ENCODE assay signal across 22 cellular contexts in genomic region chr20:56988446-56988845, GRCh38.
A peak's percentile ranks its signal among the peaks of the same experiment; 100 is the strongest.
DNase-seq lines count a peak whose midpoint lies in the region; FAIRE-seq and TF ChIP-seq lines count a peak whose summit lies in the region.
"Had no signal": no experiment of that assay in that cellular context is flagged by ENCODE, and none has a peak within 500 bp of the region (broad histone marks: within the 10 kb centered on the region; RNA-seq: fewer than 3 reads in every experiment).

No MANE protein-coding gene starts in this region.

- H3K36me3 ChIP-seq in ACC112 (ENCODE audit: insufficient read depth, low read length) (no peaks in the 10 kb centered on the region), astrocyte (ENCODE audit: insufficient read depth, low read length) (no peaks in the 10 kb centered on the region), hepatocyte (replicated peaks; ENCODE audit: insufficient read depth, low read depth) (no peaks in the 10 kb centered on the region)
- H3K36me3 ChIP-seq: BLaER1, Peyer's patch had no signal

- H3K4me3 Mint-ChIP-seq in HFFc6 = peak overlapping the region; percentile 74
- H3K4me3 Mint-ChIP-seq in astrocyte (ENCODE audit: unreplicated experiment) = no peak overlapping the region
- H3K4me3 Mint-ChIP-seq: CD4-positive, CD25-positive, alpha-beta regulatory T cell had no signal

- H3K9me2 ChIP-seq in hepatocyte (replicated peaks; ENCODE audit: insufficient read depth) = no peaks in the 10 kb centered on the region

- H3K9ac ChIP-seq in astrocyte (ENCODE audit: low read length) = no peak overlapping the region
- H3K9ac ChIP-seq: BLaER1, KMS-11 had no signal

- H3K9me3 ChIP-seq in astrocyte (ENCODE audit: insufficient read depth, low read depth, low read length) = peaks cover 8% of the 10 kb centered on the region
- H3K9me3 ChIP-seq in hepatocyte (ENCODE audit: low read depth) = no peaks in the 10 kb centered on the region

- H3K27ac ChIP-seq in ACC112 (ENCODE audit: low read depth, low read length) (no peak overlapping the region), astrocyte (ENCODE audit: low read depth, low read length) (no peak overlapping the region), hepatocyte (no peak overlapping the region)
- H3K27ac ChIP-seq: BLaER1, KMS-11, Peyer's patch had no signal

- TF ChIP-seq CTCF in HFFc6 (IDR thresholded peaks at IDR 0.05) (no peak), astrocyte (IDR thresholded peaks at IDR 0.05; ENCODE audit: insufficient read depth, low read depth, low read length) (no peak), hepatocyte (IDR thresholded peaks at IDR 0.05; ENCODE audit: poor library complexity) (no peak)

- H3K27me3 Mint-ChIP-seq in HFFc6 (ENCODE audit: insufficient read depth) (peaks cover 12% of the 10 kb centered on the region), astrocyte (ENCODE audit: low read depth, unreplicated experiment) (peaks cover 6% of the 10 kb centered on the region)

- H3K4me3 ChIP-seq in ACC112 (ENCODE audit: low read depth, low read length) (0 out of 2 replicates have a peak overlapping the region, but pooled peaks have one; percentile 1), astrocyte (ENCODE audit: insufficient read depth, low read depth, low read length) (no peak overlapping the region), hepatocyte (no peak overlapping the region)
- H3K4me3 ChIP-seq: BLaER1, Peyer's patch had no signal

- no peaks in the 10 kb centered on the region for H3K4me1 ChIP-seq in ACC112 (ENCODE audit: control insufficient read depth, insufficient read depth, low read length, unreplicated experiment)
- peaks cover 4% of the 10 kb centered on the region for H3K4me1 ChIP-seq in astrocyte (ENCODE audit: insufficient read depth, low read length)
- H3K4me1 ChIP-seq in hepatocyte (ENCODE audit: insufficient read depth) = no peaks in the 10 kb centered on the region
- H3K4me1 ChIP-seq: Peyer's patch had no signal

- H3K27ac Mint-ChIP-seq in HFFc6 = no peak overlapping the region
- no peak overlapping the region for H3K27ac Mint-ChIP-seq in astrocyte (ENCODE audit: unreplicated experiment)
- H3K27ac Mint-ChIP-seq: CD4-positive, CD25-positive, alpha-beta regulatory T cell had no signal

- H2AFZ ChIP-seq in ACC112 (ENCODE audit: low read length, unreplicated experiment) (no peak overlapping the region), astrocyte (ENCODE audit: low read depth, low read length) (no peak overlapping the region), hepatocyte (no peak overlapping the region)

- H4K20me1 ChIP-seq in astrocyte (ENCODE audit: insufficient read depth, low read length) = no peaks in the 10 kb centered on the region
- H4K20me1 ChIP-seq in hepatocyte (ENCODE audit: insufficient read depth, poor library complexity, severe bottlenecking) = no peaks in the 10 kb centered on the region
- H4K20me1 ChIP-seq: BLaER1 had no signal

- H3K36me3 Mint-ChIP-seq in HFFc6 (ENCODE audit: low read depth) (no peaks in the 10 kb centered on the region), astrocyte (ENCODE audit: low read depth, unreplicated experiment) (no peaks in the 10 kb centered on the region)
- H3K36me3 Mint-ChIP-seq: CD4-positive, CD25-positive, alpha-beta regulatory T cell had no signal

- DNase-seq in HFFc6 (no peak), astrocyte (ENCODE audit: low read depth) (no peak), hepatocyte (ENCODE audit: low spot score) (no peak), NCI-H1105 (lab: John Stamatoyannopoulos, UW) (no peak), cerebellar nuclear complex (lab: John Stamatoyannopoulos, UW) (no peak), medulla oblongata (ENCODE audit: extremely low spot score) (no peak), cortex of kidney (lab: John Stamatoyannopoulos, UW) (no peak)
- DNase-seq: CD4-positive, CD25-positive, alpha-beta regulatory T cell; DMS53; IMR-90; NCI-H1048; NCI-H1417 treated with DMSO at 0.1 percent for 48 hours; NCI-H1694 treated with DMSO at 0.1 percent for 48 hours; NCI-H2081; NCI-H2227 treated with DMSO at 0.1 percent for 48 hours; NCI-H526 treated with DMSO at 0.1 percent for 48 hours; Peyer's patch; SIG-M5 had no signal

- FAIRE-seq in astrocyte (lab: Jason Lieb, UNC) = no peak
- FAIRE-seq: GM18507 had no signal

- H3K9me3 Mint-ChIP-seq in HFFc6 (peaks cover 9% of the 10 kb centered on the region; the same call in 1 of the 2 replicates), astrocyte (ENCODE audit: unreplicated experiment) (peaks cover 7% of the 10 kb centered on the region)

- H3K4me1 Mint-ChIP-seq in HFFc6 (ENCODE audit: low read depth) (peaks cover 29% of the 10 kb centered on the region), astrocyte (ENCODE audit: low read depth, unreplicated experiment) (peaks cover 10% of the 10 kb centered on the region)
- H3K4me1 Mint-ChIP-seq: CD4-positive, CD25-positive, alpha-beta regulatory T cell had no signal

- 0 out of 2 replicates have a peak, but pooled peaks cover 6% of the 10 kb centered on the region for H3K27me3 ChIP-seq in ACC112 (ENCODE audit: insufficient read depth, low read length)
- H3K27me3 ChIP-seq in astrocyte (ENCODE audit: insufficient read depth, low read length) = no peaks in the 10 kb centered on the region
- H3K27me3 ChIP-seq in hepatocyte = no peaks in the 10 kb centered on the region
- H3K27me3 ChIP-seq: BLaER1, Peyer's patch had no signal

- H3K4me2 ChIP-seq in astrocyte (ENCODE audit: low read length) (peak overlapping the region; percentile 48), hepatocyte (peak overlapping the region; percentile 61)
- H3K4me2 ChIP-seq: BLaER1, KMS-11 had no signal

- 70% methylated on average over 8 of the region's 8 CpGs for WGBS in hepatocyte (ENCODE audit: low lambda C conversion rate, missing lambda C conversion rate)

- H3K79me2 ChIP-seq in ACC112 (ENCODE audit: control insufficient read depth, insufficient read depth, low read length, unreplicated experiment) = no peaks in the 10 kb centered on the region
- H3K79me2 ChIP-seq in astrocyte (ENCODE audit: insufficient read depth, low read length) = no peaks in the 10 kb centered on the region
- no peaks in the 10 kb centered on the region for H3K79me2 ChIP-seq in hepatocyte
